1 cellular context compared by ENCODE assay signal in genomic region chr17:13420294-13421277, GRCh38.
A peak's percentile ranks its signal among the peaks of the same experiment; 100 is the strongest.
TF ChIP-seq lines count a peak whose summit lies in the region.

No MANE protein-coding gene starts in this region.

TF ChIP-seq in HepG2, 621 proteins besides CTCF, POLR2A, EP300 and RAD21 (continued from another document and continues in another):
- TF ChIP-seq TRIM22 (IDR thresholded peaks at IDR 0.05), result no peak
- TF ChIP-seq ARNTL (CRISPR knock-in tag; IDR thresholded peaks at IDR 0.05), result 0 out of 2 replicates have a peak, but pooled peaks have one; percentile 37
- TF ChIP-seq ZSCAN20 (CRISPR knock-in tag; IDR thresholded peaks at IDR 0.05; ENCODE audit: borderline replicate concordance), result no peak
- no peak for TF ChIP-seq ZNF720 (CRISPR knock-in tag; IDR thresholded peaks at IDR 0.05)
- no peak for TF ChIP-seq SYNCRIP (IDR thresholded peaks at IDR 0.05; ENCODE audit: insufficient read depth, low read depth, low read length)
- TF ChIP-seq ZNF460 (CRISPR knock-in tag; IDR thresholded peaks at IDR 0.05; ENCODE audit: borderline replicate concordance), result no peak
- no peak for TF ChIP-seq ZNF678 (CRISPR knock-in tag; IDR thresholded peaks at IDR 0.05)
- TF ChIP-seq PRDM4 (CRISPR knock-in tag; IDR thresholded peaks at IDR 0.05; ENCODE audit: borderline replicate concordance), result no peak
- no peak for TF ChIP-seq ADNP (CRISPR knock-in tag; IDR thresholded peaks at IDR 0.05)
- peak in 1 of 2 experiments; percentile 83; a peak in 2 of 4 replicates for TF ChIP-seq KLF16 (CRISPR knock-in tag; IDR thresholded peaks at IDR 0.05)
- TF ChIP-seq ZHX2 (IDR thresholded peaks at IDR 0.05; ENCODE audit: low read depth), result peak; percentile 61
- no peak for TF ChIP-seq ZHX2 (CRISPR knock-in tag; IDR thresholded peaks at IDR 0.05; ENCODE audit: borderline replicate concordance)
- TF ChIP-seq CHCHD3 (CRISPR knock-in tag; IDR thresholded peaks at IDR 0.05), result no peak
- TF ChIP-seq POGK (CRISPR knock-in tag; conservative IDR thresholded peaks at IDR 0.05), result peak; percentile 66; the same call in 1 of the 2 replicates
- no peak for TF ChIP-seq FOXM1 (CRISPR knock-in tag; IDR thresholded peaks at IDR 0.05)
- TF ChIP-seq MTF1 (CRISPR knock-in tag; IDR thresholded peaks at IDR 0.05), result no peak
- no peak for TF ChIP-seq ZNF710 (CRISPR knock-in tag; IDR thresholded peaks at IDR 0.05; ENCODE audit: borderline replicate concordance)
- TF ChIP-seq ZNF136 (CRISPR knock-in tag; IDR thresholded peaks at IDR 0.05; ENCODE audit: low read depth), result no peak
- TF ChIP-seq TSC22D2 (CRISPR knock-in tag; IDR thresholded peaks at IDR 0.05; ENCODE audit: borderline replicate concordance), result no peak
- no peak for TF ChIP-seq PBX3 (CRISPR knock-in tag; IDR thresholded peaks at IDR 0.05; ENCODE audit: borderline replicate concordance)
- peak; percentile 69; the same call in 1 of the 2 replicates for TF ChIP-seq ETV5 (CRISPR knock-in tag; IDR thresholded peaks at IDR 0.05; ENCODE audit: borderline replicate concordance)
- TF ChIP-seq MIXL1 (CRISPR knock-in tag; IDR thresholded peaks at IDR 0.05), result peak; percentile 95
- peak; percentile 90 for TF ChIP-seq HDAC2 (CRISPR knock-in tag; IDR thresholded peaks at IDR 0.05)
- no peak for TF ChIP-seq ZNF430 (CRISPR knock-in tag; IDR thresholded peaks at IDR 0.05)
- TF ChIP-seq ESRRA (CRISPR knock-in tag; IDR thresholded peaks at IDR 0.05; ENCODE audit: low read depth), result no peak; the same call in 1 of the 2 replicates
- peak; percentile 55 for TF ChIP-seq TBX2 (CRISPR knock-in tag; IDR thresholded peaks at IDR 0.05; ENCODE audit: borderline replicate concordance)
- TF ChIP-seq ARNT (IDR thresholded peaks at IDR 0.05), result no peak
- TF ChIP-seq SMAD1 (CRISPR knock-in tag; IDR thresholded peaks at IDR 0.05; ENCODE audit: borderline replicate concordance, low read depth), result no peak
- TF ChIP-seq SP4 (CRISPR knock-in tag; IDR thresholded peaks at IDR 0.05), result no peak
- TF ChIP-seq MED8 (CRISPR knock-in tag; IDR thresholded peaks at IDR 0.05; ENCODE audit: insufficient replicate concordance), result no peak
- TF ChIP-seq HCFC1 (IDR thresholded peaks at IDR 0.05; ENCODE audit: low read depth, low read length), result no peak
- TF ChIP-seq SMARCC2 (IDR thresholded peaks at IDR 0.05), result peak; percentile 90
- no peak for TF ChIP-seq NCOA5 (CRISPR knock-in tag; IDR thresholded peaks at IDR 0.05)
- peak; percentile 51; the same call in 1 of the 2 replicates for TF ChIP-seq KDM6A (CRISPR knock-in tag; IDR thresholded peaks at IDR 0.05; ENCODE audit: low read depth)
- no peak for TF ChIP-seq ZBTB14 (CRISPR knock-in tag; IDR thresholded peaks at IDR 0.05)
- no peak for TF ChIP-seq ZNF629 (CRISPR knock-in tag; conservative IDR thresholded peaks at IDR 0.05)
- no peak for TF ChIP-seq ZBTB49 (CRISPR knock-in tag; IDR thresholded peaks at IDR 0.05; ENCODE audit: borderline replicate concordance)
- no peak for TF ChIP-seq RBM22 (optimal IDR thresholded peaks at IDR 0.05; ENCODE audit: low read length)
- no peak for TF ChIP-seq ZNF20 (CRISPR knock-in tag; IDR thresholded peaks at IDR 0.05)
- TF ChIP-seq TOE1 (CRISPR knock-in tag; IDR thresholded peaks at IDR 0.05), result no peak
- no peak for TF ChIP-seq MZF1 (CRISPR knock-in tag; IDR thresholded peaks at IDR 0.05; ENCODE audit: borderline replicate concordance)
- TF ChIP-seq TEF (CRISPR knock-in tag; IDR thresholded peaks at IDR 0.05), result peak; percentile 98
- no peak for TF ChIP-seq ZNF724P (CRISPR knock-in tag; IDR thresholded peaks at IDR 0.05; ENCODE audit: borderline replicate concordance)
- no peak for TF ChIP-seq TEAD2 (CRISPR knock-in tag; IDR thresholded peaks at IDR 0.05)
- TF ChIP-seq KDM5B (CRISPR knock-in tag; IDR thresholded peaks at IDR 0.05; ENCODE audit: borderline replicate concordance), result no peak
